18 cellular contexts compared by ENCODE assay signal in genomic region chr11:64004590-64004984, GRCh38. TPM values are rescaled to one million over a fixed set of nuclear protein-coding genes. Genes with fewer than 3 reads are reported as not detected.
"Had no signal": no experiment of that assay in that cellular context is flagged by ENCODE, and none has a peak within 500 bp of the region (broad histone marks: within the 10 kb centered on the region; RNA-seq: fewer than 3 reads in every experiment).

No MANE protein-coding gene starts in this region.

- H3K4me2 ChIP-seq: smooth muscle cell had no signal

- DNase-seq: activated CD4-positive, alpha-beta T cell treated with anti-CD3 and anti-CD28 coated beads for 36 hours; activated CD8-positive, alpha-beta memory T cell treated with anti-CD3 and anti-CD28 coated beads, Interleukin-2, amount 50 U/mL, for 4 hours; activated CD8-positive, alpha-beta T cell treated with anti-CD3 and anti-CD28 coated beads for 36 hours; activated gamma-delta T cell treated with Interleukin-2 at 50 U/mL for 16 hours; activated naive CD8-positive, alpha-beta T cell treated with anti-CD3 and anti-CD28 coated beads for 36 hours; activated T-cell treated with anti-CD3 and anti-CD28 coated beads, Interleukin-2, amount 50 U/mL, for 72 hours; hippocampal formation; left cardiac atrium; lower lobe of right lung; naive B cell; transverse colon had no signal

- H3K27ac Mint-ChIP-seq: activated CD4-positive, alpha-beta T cell treated with anti-CD3 and anti-CD28 coated beads for 36 hours; activated CD8-positive, alpha-beta T cell treated with anti-CD3 and anti-CD28 coated beads for 36 hours; activated naive CD8-positive, alpha-beta T cell treated with anti-CD3 and anti-CD28 coated beads for 36 hours; activated T-cell treated with anti-CD3 and anti-CD28 coated beads, Interleukin-2, amount 50 U/mL, for 72 hours; stimulated activated memory B cell treated with anti-CD40 and anti-IgM and Interleukin-4, amounts not matched to agents 10 μg/mL and 1 μg/mL and 100 μg/mL, for 72 hours had no signal

- H3K9me3 Mint-ChIP-seq: activated CD8-positive, alpha-beta T cell treated with anti-CD3 and anti-CD28 coated beads for 36 hours; activated naive CD8-positive, alpha-beta T cell treated with anti-CD3 and anti-CD28 coated beads for 36 hours; activated T-cell treated with anti-CD3 and anti-CD28 coated beads, Interleukin-2, amount 50 U/mL, for 72 hours; naive B cell; stimulated activated memory B cell treated with anti-CD40 and anti-IgM and Interleukin-4, amounts not matched to agents 10 μg/mL and 1 μg/mL and 100 μg/mL, for 72 hours had no signal

- FAIRE-seq: bronchial epithelial cell, endometrium had no signal

- H3K4me3 Mint-ChIP-seq: activated CD4-positive, alpha-beta T cell treated with anti-CD3 and anti-CD28 coated beads for 36 hours; activated CD8-positive, alpha-beta T cell treated with anti-CD3 and anti-CD28 coated beads for 36 hours; activated naive CD8-positive, alpha-beta T cell treated with anti-CD3 and anti-CD28 coated beads for 36 hours; activated T-cell treated with anti-CD3 and anti-CD28 coated beads, Interleukin-2, amount 50 U/mL, for 72 hours; naive B cell; stimulated activated memory B cell treated with anti-CD40 and anti-IgM and Interleukin-4, amounts not matched to agents 10 μg/mL and 1 μg/mL and 100 μg/mL, for 72 hours had no signal

- H3K9me3 ChIP-seq: gastroesophageal sphincter, lower lobe of right lung, right atrium auricular region, transverse colon had no signal

- H3K36me3 Mint-ChIP-seq: activated naive CD8-positive, alpha-beta T cell treated with anti-CD3 and anti-CD28 coated beads for 36 hours; naive B cell; stimulated activated memory B cell treated with anti-CD40 and anti-IgM and Interleukin-4, amounts not matched to agents 10 μg/mL and 1 μg/mL and 100 μg/mL, for 72 hours had no signal

- H3K36me3 ChIP-seq: gastroesophageal sphincter, lower lobe of right lung, right atrium auricular region, transverse colon had no signal

- H3K27me3 ChIP-seq: right atrium auricular region had no signal

- H3K4me3 ChIP-seq: gastroesophageal sphincter, lower lobe of right lung, right atrium auricular region, smooth muscle cell, transverse colon had no signal

- H3K27ac ChIP-seq: gastroesophageal sphincter, lower lobe of right lung, right atrium auricular region, transverse colon had no signal

RNA-seq across cellular contexts. Expression of gene FLRT1, which starts 31.1 kb away (rescaled TPM):
- total RNA-seq: activated CD8-positive, alpha-beta T cell treated with anti-CD3 and anti-CD28 coated beads for 36 hours; activated naive CD8-positive, alpha-beta T cell treated with anti-CD3 and anti-CD28 coated beads for 36 hours; lower lobe of right lung; T-helper 2 cell treated with Interferon-gamma antibody and Interleukin-4, amounts not matched to agents 100 ng/mL and 5 ng/mL, for 36 hours had no signal
